ENCODE assay signal across 21 cellular contexts in the genomic region with DNA sequence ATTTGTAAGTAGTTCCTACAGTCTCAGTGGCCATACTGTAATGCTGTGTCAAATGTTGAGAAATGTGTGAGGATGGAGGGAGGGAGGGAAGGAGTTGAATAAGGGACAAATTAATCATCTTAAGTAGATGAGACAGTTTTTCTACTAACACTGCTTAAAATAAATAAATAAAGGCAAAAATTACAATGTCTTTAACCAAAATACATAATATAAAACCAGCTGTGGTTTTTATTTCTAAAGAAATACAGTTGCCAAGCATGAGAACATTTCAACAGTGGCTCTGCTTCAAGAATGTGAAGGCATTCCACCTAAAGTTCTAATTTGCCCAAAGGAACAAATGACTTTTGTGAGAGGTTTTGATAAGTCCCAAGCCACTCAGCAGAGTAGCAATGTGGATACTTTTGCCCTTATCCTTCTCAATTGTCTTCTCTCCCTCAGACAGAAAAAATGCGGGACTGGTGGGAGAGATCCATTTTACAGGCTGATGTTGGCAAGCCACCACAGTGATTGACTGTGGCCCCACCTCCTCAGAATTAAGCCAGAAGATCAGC.
DNase-seq lines count a peak whose midpoint lies in the region; ATAC-seq and TF ChIP-seq lines count a peak whose summit lies in the region.
"Had no signal": no experiment of that assay in that cellular context is flagged by ENCODE, and none has a peak within 500 bp of the region (broad histone marks: within the 10 kb centered on the region; RNA-seq: fewer than 3 reads in every experiment).

No MANE protein-coding gene starts in this region.

- no peak overlapping the region for H3K9ac ChIP-seq in smooth muscle cell (ENCODE audit: low read depth)

- peak overlapping the region; percentile 47 for H3K27ac ChIP-seq in smooth muscle cell (ENCODE audit: low read depth)
- H3K27ac ChIP-seq: left ventricle myocardium inferior, ovary, spleen, WERI-Rb-1 had no signal

- no peaks in the 10 kb centered on the region for H3K79me2 ChIP-seq in smooth muscle cell (ENCODE audit: low read depth)

- TF ChIP-seq CTCF in smooth muscle cell (IDR thresholded peaks at IDR 0.05; ENCODE audit: borderline replicate concordance, insufficient read depth, poor library complexity, severe bottlenecking) = no peak

- WGBS in smooth muscle cell (ENCODE audit: low lambda C conversion rate) = 40% methylated on average over 1 of the region's 1 CpG

- ATAC-seq in HG03469 (IDR thresholded peaks at IDR 0.05; ENCODE audit: unreplicated experiment) = no peak
- ATAC-seq: K562, natural killer cell, PC-3 had no signal

- no peak overlapping the region for H2AFZ ChIP-seq in smooth muscle cell (ENCODE audit: low read depth)

- H3K4me2 ChIP-seq in smooth muscle cell = peak overlapping the region; percentile 51

- DNase-seq in M059J (ENCODE audit: low read depth) (peak; percentile 20), dedifferentiated amniotic fluid mesenchymal stem cell (ENCODE audit: extremely low spot score) (peak; percentile 92), islet precursor cell (peak; percentile 58), smooth muscle cell (lab: John Stamatoyannopoulos, UW; ENCODE audit: unreplicated experiment) (no peak), NCI-H1417 (lab: John Stamatoyannopoulos, UW) (no peak)
- DNase-seq in NK-92 treated with Interleukin-12 subunit alpha and Interleukin-12 subunit beta, amount 100 ng/mL, for 24 hours (lab: John Stamatoyannopoulos, UW) = no peak
- DNase-seq: activated CD4-positive, alpha-beta T cell treated with anti-CD3 and anti-CD28 coated beads for 48 hours; activated naive CD4-positive, alpha-beta T cell; activated T-cell treated with anti-CD3 and anti-CD28 coated beads, Interleukin-2, amount 50 U/mL, for 48 hours; effector CD8-positive, alpha-beta T cell; left ventricle myocardium inferior; MG63; natural killer cell; NCI-H1417 treated with DMSO at 0.1 percent for 48 hours; NCI-H2081 treated with DMSO at 0.1 percent for 48 hours; ovary; PC-3; spleen; WERI-Rb-1 had no signal

- H3K4me3 ChIP-seq in smooth muscle cell = no peak overlapping the region
- H3K4me3 ChIP-seq: K562, left ventricle myocardium inferior, MG63, ovary, spleen had no signal

- peaks cover 5% of the 10 kb centered on the region for H3F3A ChIP-seq in smooth muscle cell (ENCODE audit: low read depth)

- H3K27me3 ChIP-seq in smooth muscle cell (ENCODE audit: low read depth) = no peaks in the 10 kb centered on the region
- H3K27me3 ChIP-seq: MG63, ovary, spleen had no signal

- no peaks in the 10 kb centered on the region for H4K20me1 ChIP-seq in smooth muscle cell (ENCODE audit: low read depth)

- no peaks in the 10 kb centered on the region for H3K9me3 ChIP-seq in smooth muscle cell (replicated peaks; ENCODE audit: low read depth)
- H3K9me3 ChIP-seq: left ventricle myocardium inferior, MG63, ovary, spleen had no signal

- no peaks in the 10 kb centered on the region for H3K36me3 ChIP-seq in smooth muscle cell (ENCODE audit: low read depth)
- H3K36me3 ChIP-seq: left ventricle myocardium inferior, MG63, ovary, spleen, WERI-Rb-1 had no signal

- H3K4me1 ChIP-seq in smooth muscle cell (ENCODE audit: low read depth) = peaks cover 16% of the 10 kb centered on the region

Comparison
In these comparisons a context has a peak if more than half of its experiments do, and no peak if none do; other contexts are left out.
1. DNase-seq: peak in M059J (single experiment), dedifferentiated amniotic fluid mesenchymal stem cell (single experiment) and islet precursor cell (single experiment); none in smooth muscle cell (single experiment), NK-92 treated with Interleukin-12 subunit alpha and Interleukin-12 subunit beta, amount 100 ng/mL, for 24 hours (single experiment) and NCI-H1417 (0 of 3).